8 cellular contexts compared by ENCODE assay signal in genomic region chr17:56594528-56595418, GRCh38. TPM values are rescaled to one million over a fixed set of nuclear protein-coding genes. Genes with fewer than 3 reads are reported as not detected.
DNase-seq lines count a peak whose midpoint lies in the region; ATAC-seq and TF ChIP-seq lines count a peak whose summit lies in the region.

No MANE protein-coding gene starts in this region.

- no peaks in the 10 kb centered on the region for H3K27me3 ChIP-seq in smooth muscle cell (ENCODE audit: low read depth)

- H3F3A ChIP-seq in smooth muscle cell (ENCODE audit: low read depth) = peaks cover 16% of the 10 kb centered on the region

- 3% methylated on average over 50 of the region's 50 CpGs for WGBS in smooth muscle cell (ENCODE audit: low lambda C conversion rate)

- no peak for TF ChIP-seq CTCF in smooth muscle cell (IDR thresholded peaks at IDR 0.05; ENCODE audit: borderline replicate concordance, insufficient read depth, poor library complexity, severe bottlenecking)

- peak overlapping the region; percentile 100 for H3K4me2 ChIP-seq in smooth muscle cell

- peak overlapping the region; percentile 76 for H3K4me3 ChIP-seq in smooth muscle cell

- peaks cover 59% of the 10 kb centered on the region for H3K27me3 Mint-ChIP-seq in activated T-helper 1 cell treated with anti-CD3 and anti-CD28 coated beads, Interleukin-12 subunit alpha, Interleukin-12 subunit beta, Interleukin-2, Interleukin-4 antibody, amounts not matched to agents 30 ng/mL and 10 ng/mL and 1 ng/mL, durations not matched to agents 14 hours and 24 hours and 36 hours (ENCODE audit: insufficient read depth)

- peak overlapping the region; percentile 70 for H3K4me3 Mint-ChIP-seq in activated T-helper 1 cell treated with anti-CD3 and anti-CD28 coated beads, Interleukin-12 subunit alpha, Interleukin-12 subunit beta, Interleukin-2, Interleukin-4 antibody, amounts not matched to agents 30 ng/mL and 10 ng/mL and 1 ng/mL, durations not matched to agents 14 hours and 24 hours and 36 hours

- H3K36me3 Mint-ChIP-seq in activated T-helper 1 cell treated with anti-CD3 and anti-CD28 coated beads, Interleukin-12 subunit alpha, Interleukin-12 subunit beta, Interleukin-2, Interleukin-4 antibody, amounts not matched to agents 30 ng/mL and 10 ng/mL and 1 ng/mL, durations not matched to agents 14 hours and 24 hours and 36 hours (ENCODE audit: low read depth) = peaks cover 5% of the 10 kb centered on the region

- H3K27ac ChIP-seq in smooth muscle cell (ENCODE audit: low read depth) = peak overlapping the region; percentile 6

- no peak for ATAC-seq in left ventricle myocardium superior
- no peak for ATAC-seq in GM18502 (IDR thresholded peaks at IDR 0.05; ENCODE audit: poor library complexity, unreplicated experiment)

- H3K4me1 Mint-ChIP-seq in activated T-helper 1 cell treated with anti-CD3 and anti-CD28 coated beads, Interleukin-12 subunit alpha, Interleukin-12 subunit beta, Interleukin-2, Interleukin-4 antibody, amounts not matched to agents 30 ng/mL and 10 ng/mL and 1 ng/mL, durations not matched to agents 14 hours and 24 hours and 36 hours (ENCODE audit: low read depth) = peaks cover 29% of the 10 kb centered on the region

- H2AFZ ChIP-seq in smooth muscle cell (ENCODE audit: low read depth) = peak overlapping the region; percentile 91

- intact Hi-C loops in activated T-helper 1 cell treated with anti-CD3 and anti-CD28 coated beads, Interleukin-12 subunit alpha, Interleukin-12 subunit beta, Interleukin-2, Interleukin-4 antibody, amounts not matched to agents 30 ng/mL and 10 ng/mL and 1 ng/mL, durations not matched to agents 14 hours and 24 hours and 36 hours (cut with micrococcal nuclease) = loop anchor here (1.0 to 5.0 kb wide), 2 partner anchors 240 to 368 kb away; partner anchors contain the start of genes COIL and DGKE
- intact Hi-C loops in left ventricle myocardium superior (cut with micrococcal nuclease) = loop anchor here (10.0 kb wide), 1 partner anchor 180 kb away; no protein-coding TSS in a partner anchor

- H3K27ac Mint-ChIP-seq in activated T-helper 1 cell treated with anti-CD3 and anti-CD28 coated beads, Interleukin-12 subunit alpha, Interleukin-12 subunit beta, Interleukin-2, Interleukin-4 antibody, amounts not matched to agents 30 ng/mL and 10 ng/mL and 1 ng/mL, durations not matched to agents 14 hours and 24 hours and 36 hours = no peak overlapping the region

- no peaks in the 10 kb centered on the region for H3K36me3 ChIP-seq in smooth muscle cell (ENCODE audit: low read depth)

- DNase-seq in GM03348 (ENCODE audit: low spot score) (peak; percentile 34), NCI-H1694 (lab: John Stamatoyannopoulos, UW) (peak; percentile 20), left ventricle myocardium superior (peak; percentile 34), smooth muscle cell (lab: John Stamatoyannopoulos, UW; ENCODE audit: unreplicated experiment) (no peak), inferior parietal cortex (ENCODE audit: extremely low spot score) (no peak), NCI-H187 treated with DMSO at 0.1 percent for 48 hours (lab: John Stamatoyannopoulos, UW) (no peak)
- DNase-seq in activated T-helper 1 cell treated with anti-CD3 and anti-CD28 coated beads, Interleukin-12 subunit alpha, Interleukin-12 subunit beta, Interleukin-2, Interleukin-4 antibody, amounts not matched to agents 30 ng/mL and 10 ng/mL and 1 ng/mL, durations not matched to agents 14 hours and 24 hours and 36 hours (ENCODE audit: low spot score) = peak; percentile 9

- no peaks in the 10 kb centered on the region for H4K20me1 ChIP-seq in smooth muscle cell (ENCODE audit: low read depth)

- no peaks in the 10 kb centered on the region for H3K9me3 Mint-ChIP-seq in activated T-helper 1 cell treated with anti-CD3 and anti-CD28 coated beads, Interleukin-12 subunit alpha, Interleukin-12 subunit beta, Interleukin-2, Interleukin-4 antibody, amounts not matched to agents 30 ng/mL and 10 ng/mL and 1 ng/mL, durations not matched to agents 14 hours and 24 hours and 36 hours

- H3K4me1 ChIP-seq in smooth muscle cell (ENCODE audit: low read depth) = peaks cover 39% of the 10 kb centered on the region

- H3K9ac ChIP-seq in smooth muscle cell (ENCODE audit: low read depth) = no peak overlapping the region

- H3K79me2 ChIP-seq in smooth muscle cell (ENCODE audit: low read depth) = no peaks in the 10 kb centered on the region

- no peaks in the 10 kb centered on the region for H3K9me3 ChIP-seq in smooth muscle cell (replicated peaks; ENCODE audit: low read depth)

RNA-seq across cellular contexts. Expression of gene NOG, which starts 1.3 kb away (rescaled TPM):
- not detected in 2 replicates for total RNA-seq in activated T-helper 1 cell treated with anti-CD3 and anti-CD28 coated beads, Interleukin-12 subunit alpha, Interleukin-12 subunit beta, Interleukin-2, Interleukin-4 antibody, amounts not matched to agents 30 ng/mL and 10 ng/mL and 1 ng/mL, durations not matched to agents 14 hours and 24 hours and 36 hours
- total RNA-seq in left ventricle myocardium superior (0.22 TPM), smooth muscle cell (7.7 and 13.6 TPM in 2 replicates)
- polyA plus RNA-seq in smooth muscle cell = 4.6 and 18.1 TPM in 2 replicates

Comparison
In these comparisons a context has a peak if more than half of its experiments do, and no peak if none do; other contexts are left out.
1. DNase-seq: peak in GM03348 (single experiment), NCI-H1694 (single experiment), activated T-helper 1 cell treated with anti-CD3 and anti-CD28 coated beads, Interleukin-12 subunit alpha, Interleukin-12 subunit beta, Interleukin-2, Interleukin-4 antibody, amounts not matched to agents 30 ng/mL and 10 ng/mL and 1 ng/mL, durations not matched to agents 14 hours and 24 hours and 36 hours (single experiment) and left ventricle myocardium superior (single experiment); none in smooth muscle cell (single experiment), inferior parietal cortex (single experiment) and NCI-H187 treated with DMSO at 0.1 percent for 48 hours (single experiment).